In the genomic region with DNA sequence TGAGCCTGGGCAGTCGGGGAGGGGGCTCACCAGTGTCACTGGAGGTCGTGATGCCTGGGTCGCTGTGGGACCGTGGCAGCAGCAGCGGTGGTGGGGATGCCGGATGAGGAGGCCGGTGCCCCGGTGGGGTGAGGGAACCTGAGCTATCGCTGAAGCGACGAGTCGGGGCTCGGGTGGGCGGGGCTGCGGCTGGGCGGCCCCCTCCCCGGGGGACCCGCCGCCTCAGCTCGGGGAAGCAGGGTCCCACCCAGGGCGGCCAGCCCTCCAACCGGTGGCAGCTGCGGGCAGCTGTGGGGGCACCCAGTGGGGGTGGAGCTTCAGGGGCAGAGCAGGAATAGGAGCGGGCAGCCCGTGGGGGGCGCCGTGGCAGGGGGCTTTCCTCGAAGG, we compare ENCODE assay signal across 8 cellular contexts. TPM values are rescaled to one million over a fixed set of nuclear protein-coding genes. Genes with fewer than 3 reads are reported as not detected.
DNase-seq lines count a peak whose midpoint lies in the region; ATAC-seq and TF ChIP-seq lines count a peak whose summit lies in the region.

No MANE protein-coding gene starts in this region.

- H3K36me3 Mint-ChIP-seq in activated naive CD4-positive, alpha-beta T cell treated with anti-CD3 and anti-CD28 coated beads, Interleukin-2, amount 50 U/mL, for 72 hours: peaks cover 0 to 9% of the 10 kb centered on the region in 2 donors
- H3K36me3 Mint-ChIP-seq in neural progenitor cell: peaks cover 11% of the 10 kb centered on the region

- no peaks in the 10 kb centered on the region for H3K9me3 ChIP-seq in neural progenitor cell (ENCODE audit: low read depth)

- peak overlapping the region; percentile 50 to 57 for H3K27ac Mint-ChIP-seq in activated naive CD4-positive, alpha-beta T cell treated with anti-CD3 and anti-CD28 coated beads, Interleukin-2, amount 50 U/mL, for 72 hours
- no peak overlapping the region for H3K27ac Mint-ChIP-seq in neural progenitor cell

- no peak overlapping the region for H3K4me3 Mint-ChIP-seq in neural progenitor cell

- H4K20me1 ChIP-seq in neural progenitor cell (ENCODE audit: low read depth): no peaks in the 10 kb centered on the region

- ATAC-seq in GM18508 (IDR thresholded peaks at IDR 0.05; ENCODE audit: insufficient read depth, unreplicated experiment) (peak; percentile 6), HG02884 (IDR thresholded peaks at IDR 0.05; ENCODE audit: unreplicated experiment) (peak; percentile 21)
- ATAC-seq in activated naive CD4-positive, alpha-beta T cell treated with anti-CD3 and anti-CD28 coated beads, Interleukin-2, amount 50 U/mL, for 72 hours: peak in 1 of 2 donors; percentile 27

- no peaks in the 10 kb centered on the region for H3K36me3 ChIP-seq in neural progenitor cell

- peaks cover 22% of the 10 kb centered on the region for H3K4me1 ChIP-seq in neural progenitor cell

- no peak overlapping the region for H3K27ac ChIP-seq in neural progenitor cell

- peaks cover 34% of the 10 kb centered on the region for H3F3A ChIP-seq in neural progenitor cell (ENCODE audit: low read depth)

- H3K9me3 Mint-ChIP-seq in activated naive CD4-positive, alpha-beta T cell treated with anti-CD3 and anti-CD28 coated beads, Interleukin-2, amount 50 U/mL, for 72 hours: peaks cover 0 to 6% of the 10 kb centered on the region in 2 donors
- no peaks in the 10 kb centered on the region for H3K9me3 Mint-ChIP-seq in neural progenitor cell

- peaks cover 10% of the 10 kb centered on the region for H3K27me3 Mint-ChIP-seq in neural progenitor cell (ENCODE audit: insufficient read depth, low read depth)

- peaks cover 36% of the 10 kb centered on the region for H3K4me1 Mint-ChIP-seq in neural progenitor cell

- TF ChIP-seq CTCF in neural progenitor cell (IDR thresholded peaks at IDR 0.05): no peak
- TF ChIP-seq CTCF in GM13977 (IDR thresholded peaks at IDR 0.05; ENCODE audit: extremely low read depth, insufficient read depth, missing control alignments): no peak

- H3K27me3 ChIP-seq in neural progenitor cell: no peaks in the 10 kb centered on the region

- CTCF ChIA-PET in HEK293T (lab: Yijun Ruan, JAX): interaction anchor here (0.7 to 4.2 kb wide), 24 partner anchors 9 to 401 kb away, joined by 3 to 62 read pairs (median 8); a partner anchor contains a TSS

- POLR2A ChIA-PET in HEK293T (lab: Yijun Ruan, JAX): interaction anchor here (0.7 to 3.2 kb wide), 15 partner anchors 9 to 77 kb away, joined by 3 to 32 read pairs (median 7); a partner anchor contains a TSS

- peak overlapping the region; percentile 47 for H3K4me3 ChIP-seq in neural progenitor cell

- in situ Hi-C loops in GM13977 (cut with MboI; ENCODE audit: low pct_unique_long_range_greater_than_20kb, low sequenced_read_pairs, unreplicated experiment): loop anchor here (25.0 kb wide), 1 partner anchor 337 kb away; no protein-coding TSS in a partner anchor

- peaks cover 11% of the 10 kb centered on the region for H3K79me2 ChIP-seq in neural progenitor cell (ENCODE audit: low read depth)

- H3K9ac ChIP-seq in neural progenitor cell: no peak overlapping the region

- peak overlapping the region; percentile 74 for H3K4me2 ChIP-seq in neural progenitor cell

- peak overlapping the region; percentile 50 for H2AFZ ChIP-seq in neural progenitor cell (replicated peaks)

- no peak for DNase-seq in activated naive CD4-positive, alpha-beta T cell treated with anti-CD3 and anti-CD28 coated beads, Interleukin-2, amount 50 U/mL, for 72 hours (ENCODE audit: low spot score in 2 of 2)
- no peak for DNase-seq in neural progenitor cell (ENCODE audit: low spot score)
- no peak for DNase-seq in HCEC 1CT
- no peak for DNase-seq in DMS53 (lab: John Stamatoyannopoulos, UW)
- no peak for DNase-seq in GM13977 (ENCODE audit: low spot score)
- no peak for DNase-seq in HEK293T (ENCODE audit: extremely low spot score)

TF ChIP-seq in HEK293T, 16 proteins besides CTCF, POLR2A, EP300 and RAD21:
- no peak for TF ChIP-seq CTBP1 (IDR thresholded peaks at IDR 0.05; ENCODE audit: borderline replicate concordance)
- TF ChIP-seq LEF1 (IDR thresholded peaks at IDR 0.05; ENCODE audit: borderline replicate concordance): no peak
- TF ChIP-seq L3MBTL2 (conservative IDR thresholded peaks at IDR 0.05): no peak
- TF ChIP-seq, protein P1, sequence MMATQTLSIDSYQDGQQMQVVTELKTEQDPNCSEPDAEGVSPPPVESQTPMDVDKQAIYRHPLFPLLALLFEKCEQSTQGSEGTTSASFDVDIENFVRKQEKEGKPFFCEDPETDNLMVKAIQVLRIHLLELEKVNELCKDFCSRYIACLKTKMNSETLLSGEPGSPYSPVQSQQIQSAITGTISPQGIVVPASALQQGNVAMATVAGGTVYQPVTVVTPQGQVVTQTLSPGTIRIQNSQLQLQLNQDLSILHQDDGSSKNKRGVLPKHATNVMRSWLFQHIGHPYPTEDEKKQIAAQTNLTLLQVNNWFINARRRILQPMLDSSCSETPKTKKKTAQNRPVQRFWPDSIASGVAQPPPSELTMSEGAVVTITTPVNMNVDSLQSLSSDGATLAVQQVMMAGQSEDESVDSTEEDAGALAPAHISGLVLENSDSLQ (IDR thresholded peaks at IDR 0.05): no peak
- no peak for TF ChIP-seq TARDBP (IDR thresholded peaks at IDR 0.05)
- TF ChIP-seq NFRKB (IDR thresholded peaks at IDR 0.05): no peak
- no peak for TF ChIP-seq SP1 (IDR thresholded peaks at IDR 0.05)

RNA-seq across cellular contexts. Expression of a gene that starts 5.0 kb away (rescaled TPM):
- 10 to 100 TPM; 14.3 to 45.8 TPM for total RNA-seq in activated naive CD4-positive, alpha-beta T cell treated with anti-CD3 and anti-CD28 coated beads, Interleukin-2, amount 50 U/mL, for 72 hours
- total RNA-seq in neural progenitor cell (ENCODE audit: low replicate concordance): 4.8 and 14.9 TPM in 2 replicates

RNA-seq across cellular contexts. Expression of a gene that starts 11.9 kb away (rescaled TPM):
- 100 to 1,000 TPM in 1 of 2 donors, 10 to 100 TPM in 1; 98.9 to 107 TPM for total RNA-seq in activated naive CD4-positive, alpha-beta T cell treated with anti-CD3 and anti-CD28 coated beads, Interleukin-2, amount 50 U/mL, for 72 hours
- total RNA-seq in neural progenitor cell (ENCODE audit: low replicate concordance): 21.8 and 44.8 TPM in 2 replicates

RNA-seq across cellular contexts. Expression of a gene that starts 23.1 kb away (rescaled TPM):
- total RNA-seq in activated naive CD4-positive, alpha-beta T cell treated with anti-CD3 and anti-CD28 coated beads, Interleukin-2, amount 50 U/mL, for 72 hours: 100 to 1,000 TPM in 1 of 2 donors, 10 to 100 TPM in 1; 90.7 to 106 TPM
- total RNA-seq in neural progenitor cell (ENCODE audit: low replicate concordance): 41.7 and 62.2 TPM in 2 replicates

RNA-seq across cellular contexts. Expression of a gene that starts 27.0 kb away (rescaled TPM):
- 1 to 10 TPM; 3.9 to 4.8 TPM for total RNA-seq in activated naive CD4-positive, alpha-beta T cell treated with anti-CD3 and anti-CD28 coated beads, Interleukin-2, amount 50 U/mL, for 72 hours
- 1.9 and 5.9 TPM in 2 replicates for total RNA-seq in neural progenitor cell (ENCODE audit: low replicate concordance)

RNA-seq across cellular contexts. Expression of a gene that starts 41.7 kb away (rescaled TPM):
- total RNA-seq in activated naive CD4-positive, alpha-beta T cell treated with anti-CD3 and anti-CD28 coated beads, Interleukin-2, amount 50 U/mL, for 72 hours: 10 to 100 TPM; 46.6 to 57.2 TPM
- 25.6 and 46.5 TPM in 2 replicates for total RNA-seq in neural progenitor cell (ENCODE audit: low replicate concordance)
